22 cellular contexts compared by ENCODE assay signal in the genomic region with DNA sequence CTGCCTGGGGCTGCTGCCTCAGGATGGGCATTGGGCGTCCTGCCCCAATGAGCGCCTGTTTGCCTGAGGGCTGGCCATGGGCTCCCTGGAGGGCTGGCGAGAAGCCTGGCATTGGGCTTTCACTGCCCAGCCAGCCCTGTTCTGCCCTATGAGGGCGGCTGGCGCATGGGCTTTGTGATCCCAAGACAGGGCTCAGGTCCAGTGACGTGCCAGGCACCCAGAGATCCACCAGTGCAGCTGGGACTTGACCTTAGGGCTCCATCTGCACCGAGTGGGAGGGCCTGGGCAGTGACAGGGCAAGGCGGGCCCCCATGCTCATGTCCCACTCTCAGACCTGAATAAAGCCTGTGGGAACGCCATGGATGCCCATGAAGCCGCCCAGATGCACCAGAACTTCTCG. TPM values are rescaled to one million over a fixed set of nuclear protein-coding genes. Genes with fewer than 3 reads are reported as not detected.
A peak's percentile ranks its signal among the peaks of the same experiment; 100 is the strongest.
DNase-seq lines count a peak whose midpoint lies in the region; ATAC-seq, FAIRE-seq and TF ChIP-seq lines count a peak whose summit lies in the region.
"Had no signal": no experiment of that assay in that cellular context is flagged by ENCODE, and none has a peak within 500 bp of the region (broad histone marks: within the 10 kb centered on the region; RNA-seq: fewer than 3 reads in every experiment).

No MANE protein-coding gene starts in this region.

- FAIRE-seq in GM12878 (lab: Jason Lieb, UNC) (no peak), H1 (lab: Jason Lieb, UNC) (no peak)
- FAIRE-seq: A204.1, D721Med, G401.6, GM12892, GM18507 had no signal

- H3K18ac ChIP-seq in H1 (ENCODE audit: extremely low read depth, low read length): no peak overlapping the region

- POLR2A ChIA-PET in GM12878 (lab: Charles Lee): no interaction called here
- POLR2A ChIA-PET in H1 (lab: Charles Lee; ENCODE audit: partially characterized antibody): interaction anchor here (0.6 kb wide), 1 partner anchor 22 kb away, joined by 3 read pairs; no protein-coding TSS in a partner anchor

- H2BK20ac ChIP-seq in H1 (ENCODE audit: low read length): no peak overlapping the region

- no peak overlapping the region for H3K4me3 ChIP-seq in GM12878
- no peak overlapping the region for H3K4me3 ChIP-seq in H1 (ENCODE audit: extremely low read depth in 1 of 4, insufficient read depth in 2 of 4, low read depth in 3 of 4, low read length in 4 of 4)
- no peak overlapping the region for H3K4me3 ChIP-seq in osteoblast (ENCODE audit: insufficient read depth, low read length)
- no peak overlapping the region for H3K4me3 ChIP-seq in lower leg skin (ENCODE audit: low read depth, poor library complexity, severe bottlenecking)
- no peak overlapping the region for H3K4me3 ChIP-seq in mucosa of descending colon
- H3K4me3 ChIP-seq: BLaER1 treated with 17β-estradiol and CSF1 and Interleukin-3, amounts not matched to agents 10 nM and 100 nM had no signal

- no peak overlapping the region for H3K23ac ChIP-seq in H1 (ENCODE audit: insufficient read length)

- no peak overlapping the region for H3K9ac ChIP-seq in GM12878 (ENCODE audit: control insufficient read depth, insufficient read depth, low read length)
- no peak overlapping the region for H3K9ac ChIP-seq in H1 (replicated peaks in 1 of 4; ENCODE audit: extremely low read depth in 1 of 4, low read depth in 3 of 4, low read length in 3 of 4)

- H3K27me3 ChIP-seq in GM12878 (replicated peaks in 1 of 2; ENCODE audit: control insufficient read depth in 2 of 2, insufficient read depth in 2 of 2, low read length in 1 of 2): no peaks in the 10 kb centered on the region
- H3K27me3 ChIP-seq in H1 (replicated peaks in 1 of 4; ENCODE audit: control insufficient read depth in 3 of 4, extremely low read depth in 1 of 4, insufficient read depth in 3 of 4, low read length in 3 of 4): no peaks in the 10 kb centered on the region
- H3K27me3 ChIP-seq in osteoblast (ENCODE audit: insufficient read depth, low read length): no peaks in the 10 kb centered on the region
- H3K27me3 ChIP-seq: BLaER1 treated with 17β-estradiol and CSF1 and Interleukin-3, amounts not matched to agents 10 nM and 100 nM had no signal

- no peak for TF ChIP-seq RAD21 in GM12878 (IDR thresholded peaks at IDR 0.05; ENCODE audit: insufficient read depth, low read depth, low read length)
- no peak for TF ChIP-seq RAD21 in H1 (IDR thresholded peaks at IDR 0.05 in 1 of 2, conservative IDR thresholded peaks at IDR 0.05 in 1 of 2; ENCODE audit: low read depth in 2 of 2, low read length in 2 of 2)

- no peak overlapping the region; the same call in 1 of the 2 replicates for H2BK5ac ChIP-seq in H1 (ENCODE audit: low read depth, low read length)

- H3K9me3 ChIP-seq in GM12878 (replicated peaks; ENCODE audit: control insufficient read depth, insufficient read depth, low read length) (no peaks in the 10 kb centered on the region), H1 (ENCODE audit: insufficient read depth in 2 of 2, low read depth in 1 of 2, low read length in 1 of 2) (no peaks in the 10 kb centered on the region), osteoblast (ENCODE audit: low read depth, low read length) (no peaks in the 10 kb centered on the region), mucosa of descending colon (no peaks in the 10 kb centered on the region)
- H3K9me3 ChIP-seq: BLaER1 treated with 17β-estradiol and CSF1 and Interleukin-3, amounts not matched to agents 10 nM and 100 nM; Caco-2 had no signal

- in situ Hi-C loops in GM12878 (cut with MboI): no loop called here

- H4K91ac ChIP-seq in H1 (replicated peaks; ENCODE audit: insufficient read length, low read length): no peak overlapping the region

- intact Hi-C loops in GM12878 (cut with micrococcal nuclease; ENCODE audit: unreplicated experiment): no loop called here
- intact Hi-C loops in lower leg skin (cut with DNase I; ENCODE audit: low total_unique reads): no loop called here
- intact Hi-C loops in mucosa of descending colon (cut with DNase I, micrococcal nuclease): no loop called here

- no peak overlapping the region for H3K4ac ChIP-seq in H1 (replicated peaks; ENCODE audit: insufficient read length, low read depth, low read length)

- no peak overlapping the region for H3K4me2 ChIP-seq in GM12878 (ENCODE audit: control insufficient read depth, insufficient read depth)
- H3K4me2 ChIP-seq in H1 (ENCODE audit: insufficient read depth in 1 of 2, low read depth in 2 of 2, low read length in 2 of 2): no peak overlapping the region
- no peak overlapping the region for H3K4me2 ChIP-seq in osteoblast (ENCODE audit: insufficient read depth, low read length)
- H3K4me2 ChIP-seq: BLaER1 treated with 17β-estradiol and CSF1 and Interleukin-3, amounts not matched to agents 10 nM and 100 nM had no signal

- 0 out of 2 replicates have a peak overlapping the region, but pooled peaks have one; percentile 5 for H4K8ac ChIP-seq in H1 (ENCODE audit: extremely low read depth, insufficient read depth, low read length)

- H4K5ac ChIP-seq in H1 (ENCODE audit: insufficient read length, low read depth, low read length): no peak overlapping the region

- no peak overlapping the region for H3K56ac ChIP-seq in H1 (replicated peaks; ENCODE audit: insufficient read length, low read depth, low read length)

- CTCF ChIA-PET in GM12878 (lab: Yijun Ruan, JAX): no interaction called here
- CTCF ChIA-PET in H1 (lab: Charles Lee; ENCODE audit: partially characterized antibody): interaction anchor here (1.8 to 5.1 kb wide), 2 partner anchors 13 to 135 kb away, joined by 5 to 24 read pairs; no protein-coding TSS in a partner anchor

- TF ChIP-seq EP300 in GM12878 (IDR thresholded peaks at IDR 0.05; ENCODE audit: borderline replicate concordance in 1 of 2, control insufficient read depth in 1 of 2, low read depth in 2 of 2, low read length in 2 of 2) (no peak), H1 (IDR thresholded peaks at IDR 0.05; ENCODE audit: borderline replicate concordance in 1 of 2, low read depth in 2 of 2, low read length in 2 of 2) (no peak)

- H3K4me1 ChIP-seq in GM12878 (ENCODE audit: control insufficient read depth, insufficient read depth, low read length) (no peaks in the 10 kb centered on the region), H1 (replicated peaks in 1 of 4; ENCODE audit: control insufficient read depth in 3 of 4, insufficient read depth in 4 of 4, low read length in 3 of 4) (no peaks in the 10 kb centered on the region), osteoblast (ENCODE audit: insufficient read depth, low read length) (no peaks in the 10 kb centered on the region), mucosa of descending colon (ENCODE audit: low read depth) (no peaks in the 10 kb centered on the region)
- H3K4me1 ChIP-seq: Caco-2 had no signal

- no peak overlapping the region for H2BK12ac ChIP-seq in H1 (ENCODE audit: low read depth, low read length)

- ATAC-seq in GM12878 (no peak), mucosa of descending colon (no peak)
- ATAC-seq: CD8-positive, alpha-beta T cell had no signal

- no peak overlapping the region for H2AK5ac ChIP-seq in H1 (ENCODE audit: low read depth, low read length)

- H3K27ac ChIP-seq in GM12878 (ENCODE audit: control insufficient read depth, insufficient read depth) (no peak overlapping the region), H1 (ENCODE audit: low read depth, low read length) (no peak overlapping the region), osteoblast (ENCODE audit: low read depth, low read length) (no peak overlapping the region)
- H3K27ac ChIP-seq: BLaER1 treated with 17β-estradiol and CSF1 and Interleukin-3, amounts not matched to agents 10 nM and 100 nM; C4-2B had no signal

- H3K23me2 ChIP-seq in H1 (ENCODE audit: low read depth, low read length): no peaks in the 10 kb centered on the region

- H4K20me1 ChIP-seq in GM12878 (ENCODE audit: control insufficient read depth, insufficient read depth) (no peaks in the 10 kb centered on the region), H1 (replicated peaks in 1 of 2; ENCODE audit: control insufficient read depth in 1 of 2, insufficient read depth in 2 of 2, low read length in 2 of 2) (peaks cover 3 to 5% of the 10 kb centered on the region in 2 experiments), osteoblast (ENCODE audit: insufficient read depth, low read length) (no peaks in the 10 kb centered on the region)

- no TSS peak for BruUV-seq in GM12878 (replicated peaks; lab: Mats Ljungman, UMichigan)

- RAD21 ChIA-PET in GM12878 (lab: Charles Lee; ENCODE audit: unreplicated experiment): no interaction called here

- 92% methylated on average over 11 of the region's 11 CpGs for WGBS in GM12878 (ENCODE audit: insufficient coverage, insufficient replicate concordance, low lambda C conversion rate, missing lambda C conversion rate)
- WGBS in H1 (ENCODE audit: extremely low coverage in 1 of 2, insufficient coverage in 1 of 2, insufficient read length in 1 of 2, insufficient replicate concordance in 2 of 2, low coverage in 1 of 2, low lambda C conversion rate in 2 of 2, missing lambda C conversion rate in 1 of 2), 2 experiments: 96% methylated on average over 11 of the region's 11 CpGs; no CpG with 5 or more reads in 1 of the 2 experiments
- WGBS in lower leg skin, 2 donors: 92 to 97% methylated on average over 6 to 11 of the region's 11 CpGs

- no peak overlapping the region for H2AFZ ChIP-seq in GM12878 (ENCODE audit: control insufficient read depth, low read depth, low read length)
- H2AFZ ChIP-seq in H1 (ENCODE audit: low read length): no peak overlapping the region
- no peak overlapping the region for H2AFZ ChIP-seq in osteoblast (ENCODE audit: low read length)

- TF ChIP-seq CTCF in GM12878 (IDR thresholded peaks at IDR 0.05 in 2 of 3, conservative IDR thresholded peaks at IDR 0.05 in 1 of 3; ENCODE audit: control insufficient read depth in 2 of 3, extremely low read depth in 1 of 3, insufficient read depth in 1 of 3, low read depth in 3 of 3, low read length in 3 of 3) (no peak), H1 (IDR thresholded peaks at IDR 0.05; ENCODE audit: control extremely low read depth in 1 of 3, insufficient read depth in 1 of 3, low read depth in 1 of 3, low read length in 3 of 3) (no peak), osteoblast (IDR thresholded peaks at IDR 0.05; ENCODE audit: extremely low read depth, low read depth, low read length) (no peak), lower leg skin (IDR thresholded peaks at IDR 0.05) (no peak), mucosa of descending colon (IDR thresholded peaks at IDR 0.05) (no peak)

- H3K36me3 ChIP-seq in GM12878 (ENCODE audit: control insufficient read depth in 2 of 2, insufficient read depth in 2 of 2, low read length in 1 of 2) (peaks cover 9 to 17% of the 10 kb centered on the region in 2 experiments), H1 (ENCODE audit: control insufficient read depth in 2 of 4, insufficient read depth in 4 of 4, low read length in 3 of 4) (peaks cover 14 to 44% (median 26%) of the 10 kb centered on the region in 4 experiments), osteoblast (ENCODE audit: insufficient read depth, low read length) (peaks cover 73% of the 10 kb centered on the region), mucosa of descending colon (ENCODE audit: low read depth) (peaks cover 18% of the 10 kb centered on the region)

- no peak overlapping the region for H2BK120ac ChIP-seq in H1 (replicated peaks; ENCODE audit: low read depth, low read length)

- TF ChIP-seq POLR2A in GM12878 (IDR thresholded peaks at IDR 0.05; ENCODE audit: low read depth, low read length) (peak; percentile 40; the same call in 1 of the 2 replicates), H1 (IDR thresholded peaks at IDR 0.05; ENCODE audit: control extremely low read depth in 1 of 2, low read depth in 2 of 2, low read length in 2 of 2) (no peak), lower leg skin (IDR thresholded peaks at IDR 0.05) (no peak)

- no peaks in the 10 kb centered on the region for H3K79me1 ChIP-seq in H1 (ENCODE audit: low read depth, low read length)

- H3K79me2 ChIP-seq in GM12878 (ENCODE audit: control insufficient read depth, insufficient read depth, low read length) (no peaks in the 10 kb centered on the region), H1 (ENCODE audit: control insufficient read depth in 1 of 2, insufficient read depth in 2 of 2, low read length in 2 of 2) (no peaks in the 10 kb centered on the region), osteoblast (ENCODE audit: insufficient read depth, low read length) (no peaks in the 10 kb centered on the region)

- no peak for DNase-seq in GM12878 (ENCODE audit: low read depth, low spot score)
- no peak for DNase-seq in H1 (ENCODE audit: low read depth in 1 of 2, low spot score in 2 of 2)
- peak; percentile 59 for DNase-seq in osteoblast (ENCODE audit: insufficient read length, low spot score, missing footprints)
- DNase-seq in lower leg skin (ENCODE audit: low spot score in 2 of 2): no peak
- DNase-seq in mucosa of descending colon: no peak
- no peak for DNase-seq in AG20443 (ENCODE audit: low spot score)
- DNase-seq: 8988T; ACHN; AML-193; Caco-2; Calu3; CD4-positive, alpha-beta T cell; CD8-positive, alpha-beta T cell; DMS79 treated with DMSO at 0.1 percent for 48 hours; GF-D8 had no signal

- SMC1A ChIA-PET in GM12878 (lab: Charles Lee; ENCODE audit: uncharacterized antibody, unreplicated experiment): no interaction called here

- H2BK15ac ChIP-seq in H1 (ENCODE audit: low read length): no peak overlapping the region

- H3K14ac ChIP-seq in H1 (ENCODE audit: insufficient read length): no peak overlapping the region

RNA-seq across cellular contexts. Expression of a gene that starts 34.3 kb away (rescaled TPM):
- 165 and 196 TPM in 2 replicates for total RNA-seq in GM12878 (2013; cell fraction: nucleolus; rRNA removed)
- total RNA-seq in GM12878 (2014; rRNA removed) (21.5 and 25.5 TPM in 2 replicates), GM12878 (2014; rRNA removed; fragmentation: Illumina TruSeq; extraction: Trizol) (15.4 and 15.7 TPM in 2 replicates), GM12878 (2021) (37.3 and 47.2 TPM in 2 replicates), osteoblast (37.1 and 39.1 TPM in 2 replicates), lower leg skin (100 to 1,000 TPM in 1 of 4 donors, 10 to 100 TPM in 3; 57.5 to 100 (median 69.8) TPM), mucosa of descending colon (10 to 100 TPM; 49.8 to 71.1 (median 70.6) TPM)
- 11.5 TPM for polyA plus RNA-seq in GM12878 (2011; ENCODE audit: low read depth)
- polyA plus RNA-seq in GM12878 (2011; rRNA removed) (10.9 and 22.7 TPM in 2 replicates), GM12878 (2014; fragmentation: Illumina TruSeq; extraction: Trizol) (7.0 and 16.2 TPM in 2 replicates), GM12878 (2014; fragmentation: Nextera tagmentation; extraction: Ambion mirVana) (1 to 10 TPM; 1.8 to 2.9 TPM), GM12878 (2014; rRNA removed) (32.2 and 42.7 TPM in 2 replicates), GM12878 (2016; fragmentation: Nextera tagmentation; extraction: Ambion mirVana) (10 to 100 TPM; 21.6 to 25.8 TPM), H1 (2011; rRNA removed) (32.0 and 43.7 TPM in 2 replicates)
- 21.2 and 28.7 TPM in 2 replicates for polyA plus RNA-seq in GM12878 (2011; cell fraction: cytosol; rRNA removed)
- 107 and 142 TPM in 2 replicates for polyA plus RNA-seq in GM12878 (2011; cell fraction: nucleus; rRNA removed)
- polyA plus RNA-seq in GM12878 (2012): 21.4 and 28.2 TPM in 2 replicates
- polyA minus RNA-seq in GM12878 (2011; rRNA and poly(A)+ RNA removed): 47.0 and 85.3 TPM in 2 replicates
- 21.1 and 28.3 TPM in 2 replicates for polyA minus RNA-seq in GM12878 (2011; cell fraction: cytosol; rRNA and poly(A)+ RNA removed)
- polyA minus RNA-seq in GM12878 (2011; cell fraction: nucleus; rRNA and poly(A)+ RNA removed): 49.1 and 73.1 TPM in 2 replicates
- 40.8 TPM in 2 replicates for total RNA-seq in H1 (2021; fragmentation: NEBNext Ultra II Directional; extraction: Animal tissue kit (Norgen Biotek cat#: 25700))
- 32.1 TPM for polyA plus RNA-seq in H1 (2011; cell fraction: cytosol; rRNA removed)
- polyA plus RNA-seq in H1 (2011; cell fraction: nucleus; rRNA removed): 98.5 TPM
- 23.0 to 31.5 TPM (median 28.2 TPM) in 4 replicates for polyA plus RNA-seq in H1 (2012, experiment 1 of 2)
- polyA plus RNA-seq in H1 (2012, experiment 2 of 2): 16.4 TPM
- polyA plus RNA-seq in H1 (2013, experiment 1 of 2): 16.2 TPM
- 13.9 TPM for polyA plus RNA-seq in H1 (2013, experiment 2 of 2)
- 87.6 and 99.4 TPM in 2 replicates for polyA minus RNA-seq in H1 (2011; rRNA and poly(A)+ RNA removed)
- polyA minus RNA-seq in H1 (2011; cell fraction: cytosol; rRNA and poly(A)+ RNA removed): 42.6 TPM
- 79.4 TPM for polyA minus RNA-seq in H1 (2011; cell fraction: nucleus; rRNA and poly(A)+ RNA removed)

RNA-seq across cellular contexts. Expression of a gene that starts 34.6 kb away (rescaled TPM):
- total RNA-seq in GM12878 (2013; cell fraction: nucleolus; rRNA removed): 70.1 and 78.7 TPM in 2 replicates
- total RNA-seq in GM12878 (2014; rRNA removed): 28.5 and 38.4 TPM in 2 replicates
- 27.9 and 28.8 TPM in 2 replicates for total RNA-seq in GM12878 (2014; rRNA removed; fragmentation: Illumina TruSeq; extraction: Trizol)
- total RNA-seq in GM12878 (2021): 53.9 and 62.4 TPM in 2 replicates
- polyA plus RNA-seq in GM12878 (2011; ENCODE audit: low read depth): 11.5 TPM
- polyA plus RNA-seq in GM12878 (2011; rRNA removed): 28.4 and 38.4 TPM in 2 replicates
- 24.9 and 42.6 TPM in 2 replicates for polyA plus RNA-seq in GM12878 (2011; cell fraction: cytosol; rRNA removed)
- 136 and 149 TPM in 2 replicates for polyA plus RNA-seq in GM12878 (2011; cell fraction: nucleus; rRNA removed)
- polyA plus RNA-seq in GM12878 (2012): 34.0 and 44.2 TPM in 2 replicates
- 19.8 and 37.7 TPM in 2 replicates for polyA plus RNA-seq in GM12878 (2014; fragmentation: Illumina TruSeq; extraction: Trizol)
- 1 to 10 TPM; 1.6 to 3.6 TPM for polyA plus RNA-seq in GM12878 (2014; fragmentation: Nextera tagmentation; extraction: Ambion mirVana)
- 51.4 and 55.6 TPM in 2 replicates for polyA plus RNA-seq in GM12878 (2014; rRNA removed)
- 10 to 100 TPM; 64.8 to 70.2 TPM for polyA plus RNA-seq in GM12878 (2016; fragmentation: Nextera tagmentation; extraction: Ambion mirVana)
- 21.7 and 31.6 TPM in 2 replicates for polyA minus RNA-seq in GM12878 (2011; rRNA and poly(A)+ RNA removed)
- polyA minus RNA-seq in GM12878 (2011; cell fraction: cytosol; rRNA and poly(A)+ RNA removed): 9.2 and 16.0 TPM in 2 replicates
- polyA minus RNA-seq in GM12878 (2011; cell fraction: nucleus; rRNA and poly(A)+ RNA removed): 23.1 and 37.2 TPM in 2 replicates
- 65.2 and 70.5 TPM in 2 replicates for total RNA-seq in H1 (2021; fragmentation: NEBNext Ultra II Directional; extraction: Animal tissue kit (Norgen Biotek cat#: 25700))
- 38.5 and 56.6 TPM in 2 replicates for polyA plus RNA-seq in H1 (2011; rRNA removed)
- 66.9 TPM for polyA plus RNA-seq in H1 (2011; cell fraction: cytosol; rRNA removed)
- 143 TPM for polyA plus RNA-seq in H1 (2011; cell fraction: nucleus; rRNA removed)
- polyA plus RNA-seq in H1 (2012, experiment 1 of 2): 70.0 to 90.1 TPM (median 81.2 TPM) in 4 replicates
- polyA plus RNA-seq in H1 (2012, experiment 2 of 2): 41.7 TPM
- polyA plus RNA-seq in H1 (2013, experiment 1 of 2): 66.1 TPM
- 58.2 TPM for polyA plus RNA-seq in H1 (2013, experiment 2 of 2)
- 30.0 and 32.8 TPM in 2 replicates for polyA minus RNA-seq in H1 (2011; rRNA and poly(A)+ RNA removed)
- 30.8 TPM for polyA minus RNA-seq in H1 (2011; cell fraction: cytosol; rRNA and poly(A)+ RNA removed)
- 44.9 TPM for polyA minus RNA-seq in H1 (2011; cell fraction: nucleus; rRNA and poly(A)+ RNA removed)
- total RNA-seq in osteoblast: 27.1 and 31.2 TPM in 2 replicates
- total RNA-seq in lower leg skin: 10 to 100 TPM; 16.1 to 40.2 (median 39.0) TPM
- total RNA-seq in mucosa of descending colon: 10 to 100 TPM; 41.0 to 46.7 (median 45.9) TPM

RNA-seq across cellular contexts. Expression of a gene that starts 50.5 kb away (rescaled TPM):
- 28.7 and 30.1 TPM in 2 replicates for total RNA-seq in GM12878 (2013; cell fraction: nucleolus; rRNA removed)
- 47.1 and 61.8 TPM in 2 replicates for total RNA-seq in GM12878 (2014; rRNA removed)
- total RNA-seq in GM12878 (2014; rRNA removed; fragmentation: Illumina TruSeq; extraction: Trizol): 27.4 and 38.4 TPM in 2 replicates
- total RNA-seq in GM12878 (2021): 161 and 173 TPM in 2 replicates
- 15.5 TPM for polyA plus RNA-seq in GM12878 (2011; ENCODE audit: low read depth)
- polyA plus RNA-seq in GM12878 (2011; rRNA removed): 16.9 and 20.1 TPM in 2 replicates
- polyA plus RNA-seq in GM12878 (2011; cell fraction: cytosol; rRNA removed): 18.7 and 20.9 TPM in 2 replicates
- polyA plus RNA-seq in GM12878 (2011; cell fraction: nucleus; rRNA removed): 21.5 and 39.0 TPM in 2 replicates
- 32.1 and 35.4 TPM in 2 replicates for polyA plus RNA-seq in GM12878 (2012)
- polyA plus RNA-seq in GM12878 (2014; fragmentation: Illumina TruSeq; extraction: Trizol): 8.6 and 28.0 TPM in 2 replicates
- 1 to 10 TPM; 2.6 to 2.7 TPM for polyA plus RNA-seq in GM12878 (2014; fragmentation: Nextera tagmentation; extraction: Ambion mirVana)
- 60.3 and 70.8 TPM in 2 replicates for polyA plus RNA-seq in GM12878 (2014; rRNA removed)
- polyA plus RNA-seq in GM12878 (2016; fragmentation: Nextera tagmentation; extraction: Ambion mirVana): 10 to 100 TPM; 31.4 to 32.7 TPM
- polyA minus RNA-seq in GM12878 (2011; rRNA and poly(A)+ RNA removed): 16.8 and 17.2 TPM in 2 replicates
- 29.5 and 34.5 TPM in 2 replicates for polyA minus RNA-seq in GM12878 (2011; cell fraction: cytosol; rRNA and poly(A)+ RNA removed)
- 5.1 and 11.0 TPM in 2 replicates for polyA minus RNA-seq in GM12878 (2011; cell fraction: nucleus; rRNA and poly(A)+ RNA removed)
- total RNA-seq in H1 (2021; fragmentation: NEBNext Ultra II Directional; extraction: Animal tissue kit (Norgen Biotek cat#: 25700)): 205 and 210 TPM in 2 replicates
- 38.4 and 54.9 TPM in 2 replicates for polyA plus RNA-seq in H1 (2011; rRNA removed)
- polyA plus RNA-seq in H1 (2011; cell fraction: cytosol; rRNA removed): 40.1 TPM
- polyA plus RNA-seq in H1 (2011; cell fraction: nucleus; rRNA removed): 48.0 TPM
- 71.5 to 98.9 TPM (median 84.3 TPM) in 4 replicates for polyA plus RNA-seq in H1 (2012, experiment 1 of 2)
- polyA plus RNA-seq in H1 (2012, experiment 2 of 2): 49.7 TPM
- polyA plus RNA-seq in H1 (2013, experiment 1 of 2): 69.1 TPM
- polyA plus RNA-seq in H1 (2013, experiment 2 of 2): 71.8 TPM
- 22.1 and 22.6 TPM in 2 replicates for polyA minus RNA-seq in H1 (2011; rRNA and poly(A)+ RNA removed)
- polyA minus RNA-seq in H1 (2011; cell fraction: cytosol; rRNA and poly(A)+ RNA removed): 76.8 TPM
- 33.9 TPM for polyA minus RNA-seq in H1 (2011; cell fraction: nucleus; rRNA and poly(A)+ RNA removed)
- 48.6 and 48.9 TPM in 2 replicates for total RNA-seq in osteoblast
- total RNA-seq in lower leg skin: 100 to 1,000 TPM in 1 of 4 donors, 10 to 100 TPM in 3; 73.8 to 128 (median 87.7) TPM
- 100 to 1,000 TPM in 2 of 3 donors, 10 to 100 TPM in 1; 89.3 to 117 (median 107) TPM for total RNA-seq in mucosa of descending colon
